In the genomic region with DNA sequence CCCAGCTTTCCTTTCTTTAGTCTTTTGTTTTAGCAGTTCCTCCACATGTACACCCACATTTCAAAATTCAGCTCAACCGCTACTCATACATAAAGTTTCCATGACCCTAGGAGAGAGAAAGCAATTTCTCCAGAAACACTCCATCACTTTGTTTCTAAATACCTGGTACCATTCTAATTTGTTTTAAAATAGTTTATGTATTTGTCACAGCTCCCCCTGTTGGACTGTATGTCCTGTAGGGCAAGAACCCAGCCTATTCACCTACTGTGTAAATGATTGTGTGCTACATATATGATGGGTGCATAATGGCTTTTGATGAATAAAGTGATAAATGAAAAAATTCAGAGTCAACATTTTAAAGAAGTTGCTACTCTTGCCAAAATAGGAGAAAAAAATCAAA, we compare ENCODE assay signal across 20 cellular contexts.
DNase-seq lines count a peak whose midpoint lies in the region; ATAC-seq and TF ChIP-seq lines count a peak whose summit lies in the region.
"Had no signal": no experiment of that assay in that cellular context is flagged by ENCODE, and none has a peak within 500 bp of the region (broad histone marks: within the 10 kb centered on the region; RNA-seq: fewer than 3 reads in every experiment).

No MANE protein-coding gene starts in this region.

- 100% methylated on average over 1 of the region's 1 CpG for WGBS in smooth muscle cell (ENCODE audit: low lambda C conversion rate)

- ATAC-seq in WTC11 = peak; percentile 55; the same call in 1 of the 2 replicates

- no peaks in the 10 kb centered on the region for H3K9me3 ChIP-seq in smooth muscle cell (replicated peaks; ENCODE audit: low read depth)
- no peaks in the 10 kb centered on the region for H3K9me3 ChIP-seq in CD8-positive, alpha-beta memory T cell (ENCODE audit: low read length)
- H3K9me3 ChIP-seq: Peyer's patch had no signal

- H3K9ac ChIP-seq in KMS-11 (no peak overlapping the region), smooth muscle cell (ENCODE audit: low read depth) (no peak overlapping the region)

- H3K27me3 Mint-ChIP-seq in WTC11 (ENCODE audit: low read depth) = no peaks in the 10 kb centered on the region
- peaks cover 0 to 4% of the 10 kb centered on the region in 2 donors for H3K27me3 Mint-ChIP-seq in CD8-positive, alpha-beta memory T cell

- H3K4me3 Mint-ChIP-seq in WTC11 = no peak overlapping the region
- no peak overlapping the region for H3K4me3 Mint-ChIP-seq in CD8-positive, alpha-beta memory T cell
- H3K4me3 Mint-ChIP-seq: CD14-positive monocyte; T-helper 2 cell treated with Interferon-gamma antibody and Interleukin-4, amounts not matched to agents 5 μg/mL and 100 μg/mL, for 36 hours had no signal

- no peaks in the 10 kb centered on the region for H3K36me3 ChIP-seq in KMS-11 (ENCODE audit: insufficient read depth)
- no peaks in the 10 kb centered on the region for H3K36me3 ChIP-seq in smooth muscle cell (ENCODE audit: low read depth)
- H3K36me3 ChIP-seq in CD8-positive, alpha-beta memory T cell (ENCODE audit: insufficient read depth, low read length) = no peaks in the 10 kb centered on the region
- H3K36me3 ChIP-seq: Peyer's patch had no signal

- no peak overlapping the region for H3K27ac Mint-ChIP-seq in WTC11
- no peak overlapping the region for H3K27ac Mint-ChIP-seq in CD8-positive, alpha-beta memory T cell
- H3K27ac Mint-ChIP-seq: CD14-positive monocyte; T-helper 2 cell treated with Interferon-gamma antibody and Interleukin-4, amounts not matched to agents 5 μg/mL and 100 μg/mL, for 36 hours had no signal

- peak; percentile 30 for DNase-seq in DMS 273 (lab: John Stamatoyannopoulos, UW; ENCODE audit: unreplicated experiment)
- no peak for DNase-seq in DMS 273 treated with DMSO at 0.1 percent for 48 hours (lab: John Stamatoyannopoulos, UW)
- no peak for DNase-seq in WTC11 (ENCODE audit: low spot score)
- DNase-seq in smooth muscle cell (lab: John Stamatoyannopoulos, UW; ENCODE audit: unreplicated experiment) = no peak
- no peak for DNase-seq in CD8-positive, alpha-beta memory T cell
- no peak for DNase-seq in DMS153 treated with DMSO at 0.1 percent for 48 hours (lab: John Stamatoyannopoulos, UW; ENCODE audit: unreplicated experiment)
- no peak for DNase-seq in SW 1271 (lab: John Stamatoyannopoulos, UW)
- DNase-seq: 8988T, DND-41, GF-D8, Karpas-422, NCI-H1048, NCI-H146, NCI-H2107, NCI-H226, Peyer's patch, SHP77 had no signal

- no peaks in the 10 kb centered on the region for H4K20me1 ChIP-seq in KMS-11 (ENCODE audit: insufficient read depth)
- H4K20me1 ChIP-seq in smooth muscle cell (ENCODE audit: low read depth) = no peaks in the 10 kb centered on the region

- no peaks in the 10 kb centered on the region for H3F3A ChIP-seq in smooth muscle cell (ENCODE audit: low read depth)

- no peaks in the 10 kb centered on the region for H3K79me2 ChIP-seq in KMS-11 (ENCODE audit: insufficient read depth, low read depth)
- no peaks in the 10 kb centered on the region for H3K79me2 ChIP-seq in smooth muscle cell (ENCODE audit: low read depth)

- no peak overlapping the region for H3K4me3 ChIP-seq in KMS-11 (IDR thresholded peaks at IDR 0.05; ENCODE audit: insufficient read depth, low read depth, low read length)
- no peak overlapping the region for H3K4me3 ChIP-seq in smooth muscle cell
- no peak overlapping the region for H3K4me3 ChIP-seq in CD8-positive, alpha-beta memory T cell (ENCODE audit: low read length)
- H3K4me3 ChIP-seq: Peyer's patch had no signal

- CTCF ChIA-PET in WTC11 (lab: Charles Lee) = interaction anchor here (0.6 to 1.5 kb wide), 8 partner anchors 10 to 278 kb away, joined by 3 to 5 read pairs (median 4); no protein-coding TSS in a partner anchor
- CTCF ChIA-PET in CD8-positive, alpha-beta memory T cell (lab: Charles Lee) = no interaction called here

- H3K27me3 ChIP-seq in KMS-11 (ENCODE audit: insufficient read depth, low read depth) = no peaks in the 10 kb centered on the region
- no peaks in the 10 kb centered on the region for H3K27me3 ChIP-seq in smooth muscle cell (ENCODE audit: low read depth)
- H3K27me3 ChIP-seq in CD8-positive, alpha-beta memory T cell (ENCODE audit: insufficient read depth, low read length, poor library complexity, severe bottlenecking) = no peaks in the 10 kb centered on the region
- H3K27me3 ChIP-seq: Peyer's patch had no signal

- peaks cover 7% of the 10 kb centered on the region; the same call in 1 of the 2 replicates for H3K9me3 Mint-ChIP-seq in WTC11
- peaks cover 0 to 3% (median 3%) of the 10 kb centered on the region in 5 donors for H3K9me3 Mint-ChIP-seq in CD8-positive, alpha-beta memory T cell
- H3K9me3 Mint-ChIP-seq: T-helper 2 cell treated with Interferon-gamma antibody and Interleukin-4, amounts not matched to agents 5 μg/mL and 100 μg/mL, for 36 hours had no signal

- H3K27ac ChIP-seq in KMS-11 (no peak overlapping the region), smooth muscle cell (ENCODE audit: low read depth) (no peak overlapping the region)
- H3K27ac ChIP-seq in CD8-positive, alpha-beta memory T cell (ENCODE audit: low read depth, low read length) = no peak overlapping the region
- H3K27ac ChIP-seq: Peyer's patch had no signal

- no peaks in the 10 kb centered on the region for H3K36me3 Mint-ChIP-seq in WTC11
- no peaks in the 10 kb centered on the region for H3K36me3 Mint-ChIP-seq in CD8-positive, alpha-beta memory T cell
- H3K36me3 Mint-ChIP-seq: CD14-positive monocyte had no signal

- H2AFZ ChIP-seq in KMS-11 (ENCODE audit: low read depth) (no peak overlapping the region), smooth muscle cell (ENCODE audit: low read depth) (no peak overlapping the region)

- no peaks in the 10 kb centered on the region for H3K4me1 Mint-ChIP-seq in WTC11
- no peaks in the 10 kb centered on the region for H3K4me1 Mint-ChIP-seq in CD8-positive, alpha-beta memory T cell
- H3K4me1 Mint-ChIP-seq: CD14-positive monocyte had no signal

- H3K4me2 ChIP-seq in KMS-11 = no peak overlapping the region
- no peak overlapping the region for H3K4me2 ChIP-seq in smooth muscle cell

- H3K4me1 ChIP-seq in KMS-11 (ENCODE audit: low read depth, poor library complexity, severe bottlenecking) (no peaks in the 10 kb centered on the region), smooth muscle cell (ENCODE audit: low read depth) (peaks cover 10% of the 10 kb centered on the region)
- H3K4me1 ChIP-seq in CD8-positive, alpha-beta memory T cell (ENCODE audit: insufficient read depth, low read length) = no peaks in the 10 kb centered on the region
- H3K4me1 ChIP-seq: Peyer's patch had no signal

- POLR2A ChIA-PET in WTC11 (lab: Charles Lee) = no interaction called here
- POLR2A ChIA-PET in CD8-positive, alpha-beta memory T cell (lab: Charles Lee) = no interaction called here

- peak; percentile 53 for TF ChIP-seq CTCF in KMS-11 (conservative IDR thresholded peaks at IDR 0.05; ENCODE audit: low read depth, low read length)
- no peak for TF ChIP-seq CTCF in WTC11 (IDR thresholded peaks at IDR 0.05)
- peak; percentile 15 for TF ChIP-seq CTCF in smooth muscle cell (IDR thresholded peaks at IDR 0.05; ENCODE audit: borderline replicate concordance, insufficient read depth, poor library complexity, severe bottlenecking)

TF ChIP-seq in WTC11, 78 proteins besides CTCF, POLR2A, EP300 and RAD21 (continues in another document):
- TF ChIP-seq E2F1 (CRISPR knock-in tag; IDR thresholded peaks at IDR 0.05) = no peak
- TF ChIP-seq AR (CRISPR knock-in tag; IDR thresholded peaks at IDR 0.05) = no peak
- no peak for TF ChIP-seq ZMAT4 (CRISPR knock-in tag; IDR thresholded peaks at IDR 0.05)
- no peak for TF ChIP-seq NR2C2 (CRISPR knock-in tag; IDR thresholded peaks at IDR 0.05)
- no peak for TF ChIP-seq ZNF121 (CRISPR knock-in tag; IDR thresholded peaks at IDR 0.05)
